In genomic region chr18:11799066-11799465, GRCh38 we compare ENCODE assay signal across 10 cellular contexts.
"Had no signal": no experiment of that assay in that cellular context is flagged by ENCODE, and none has a peak within 500 bp of the region (broad histone marks: within the 10 kb centered on the region; RNA-seq: fewer than 3 reads in every experiment).

No MANE protein-coding gene starts in this region.

- H3K9ac ChIP-seq: GM23248 had no signal

- H3K27ac Mint-ChIP-seq: HFFc6, IgD-negative memory B cell had no signal

- H3K27ac ChIP-seq: GM23248, HL-60 had no signal

- DNase-seq: GM23248, GOT3, H7, HFFc6, KG1 had no signal

- H3K4me3 Mint-ChIP-seq: HFFc6, IgD-negative memory B cell had no signal

- H3K36me3 Mint-ChIP-seq: IgD-negative memory B cell had no signal

- H3K4me1 ChIP-seq: HAP-1 had no signal

- H3K9me3 ChIP-seq: HAP-1 had no signal

- FAIRE-seq: HepG2 had no signal

- H2AFZ ChIP-seq: GM23248 had no signal

- H3K36me3 ChIP-seq: HAP-1 had no signal

- ATAC-seq: HCT116, HepG2 had no signal

- H3K9me3 Mint-ChIP-seq: HFFc6, IgD-negative memory B cell had no signal

- H3K4me3 ChIP-seq: GM23248, HAP-1 had no signal
